18 cellular contexts compared by ENCODE assay signal in genomic region chr11:90465553-90465952, GRCh38.
DNase-seq lines count a peak whose midpoint lies in the region; ATAC-seq lines count a peak whose summit lies in the region.
"Had no signal": no experiment of that assay in that cellular context is flagged by ENCODE, and none has a peak within 500 bp of the region (broad histone marks: within the 10 kb centered on the region; RNA-seq: fewer than 3 reads in every experiment).

No MANE protein-coding gene starts in this region.

- DNase-seq in HK-2 (ENCODE audit: unreplicated experiment): peak; percentile 43
- peak; percentile 34 for DNase-seq in astrocyte of the hippocampus (ENCODE audit: low read depth, low spot score)
- DNase-seq in trophoblast cell: peak; percentile 39 to 76
- DNase-seq: 8988T; C1 segment of cervical spinal cord; Calu3; CD4-positive, alpha-beta memory T cell; COR-L47; DMS53; DMS79 treated with DMSO at 0.1 percent for 48 hours; GOT3; H7; HCEC 1CT had no signal

- ATAC-seq in GM21619 (IDR thresholded peaks at IDR 0.05; ENCODE audit: unreplicated experiment) (no peak), GM21576 (IDR thresholded peaks at IDR 0.05; ENCODE audit: unreplicated experiment) (no peak), GM19328 (IDR thresholded peaks at IDR 0.05; ENCODE audit: unreplicated experiment) (no peak)
- ATAC-seq in stimulated activated memory B cell treated with anti-CD40 and anti-IgM and Interleukin-4, amounts not matched to agents 10 μg/mL and 1 μg/mL and 100 μg/mL, for 72 hours: no peak
- ATAC-seq: A549 had no signal

- H3K4me1 ChIP-seq in trophoblast cell (ENCODE audit: control insufficient read depth in 1 of 2, insufficient read depth in 2 of 2, low read length in 2 of 2): no peaks in the 10 kb centered on the region
- H3K4me1 ChIP-seq: A549 had no signal

- no peaks in the 10 kb centered on the region for H3K36me3 ChIP-seq in trophoblast cell (ENCODE audit: control insufficient read depth in 1 of 2, insufficient read depth in 2 of 2, low read length in 2 of 2)

- H2BK12ac ChIP-seq in trophoblast cell (ENCODE audit: low read length): no peak overlapping the region

- no peak overlapping the region for H3K27ac Mint-ChIP-seq in stimulated activated memory B cell treated with anti-CD40 and anti-IgM and Interleukin-4, amounts not matched to agents 10 μg/mL and 1 μg/mL and 100 μg/mL, for 72 hours
- H3K27ac Mint-ChIP-seq: CD4-positive, alpha-beta memory T cell had no signal

- no peak overlapping the region for H3K18ac ChIP-seq in trophoblast cell (ENCODE audit: low read length)

- no peaks in the 10 kb centered on the region for H3K36me3 Mint-ChIP-seq in stimulated activated memory B cell treated with anti-CD40 and anti-IgM and Interleukin-4, amounts not matched to agents 10 μg/mL and 1 μg/mL and 100 μg/mL, for 72 hours
- H3K36me3 Mint-ChIP-seq: CD4-positive, alpha-beta memory T cell had no signal

- H3K27me3 ChIP-seq in trophoblast cell (ENCODE audit: insufficient read depth, low read length): no peaks in the 10 kb centered on the region

- H3K9ac ChIP-seq in trophoblast cell (ENCODE audit: low read length): no peak overlapping the region

- H2AFZ ChIP-seq in trophoblast cell (ENCODE audit: insufficient read depth, low read length, poor library complexity): no peak overlapping the region

- H2BK120ac ChIP-seq in trophoblast cell (ENCODE audit: insufficient read depth, low read length, poor library complexity): no peak overlapping the region

- H3K4me1 Mint-ChIP-seq in stimulated activated memory B cell treated with anti-CD40 and anti-IgM and Interleukin-4, amounts not matched to agents 10 μg/mL and 1 μg/mL and 100 μg/mL, for 72 hours: no peaks in the 10 kb centered on the region
- H3K4me1 Mint-ChIP-seq: CD4-positive, alpha-beta memory T cell had no signal

- no peaks in the 10 kb centered on the region for H3K9me3 ChIP-seq in trophoblast cell (ENCODE audit: insufficient read depth, low read depth, low read length)
- H3K9me3 ChIP-seq: A549 had no signal

- no peak overlapping the region for H3K4ac ChIP-seq in trophoblast cell (ENCODE audit: low read depth, low read length)

- H3K23ac ChIP-seq in trophoblast cell (ENCODE audit: low read length): no peak overlapping the region

- H3K4me2 ChIP-seq in trophoblast cell (ENCODE audit: low read length): no peak overlapping the region
- H3K4me2 ChIP-seq: A549 had no signal

- H4K12ac ChIP-seq in trophoblast cell (ENCODE audit: low read depth, low read length): no peak overlapping the region

- no peaks in the 10 kb centered on the region for H3K27me3 Mint-ChIP-seq in stimulated activated memory B cell treated with anti-CD40 and anti-IgM and Interleukin-4, amounts not matched to agents 10 μg/mL and 1 μg/mL and 100 μg/mL, for 72 hours

- peaks cover 3% of the 10 kb centered on the region for H3K79me1 ChIP-seq in trophoblast cell (ENCODE audit: low read length)

- no peaks in the 10 kb centered on the region for H3K9me3 Mint-ChIP-seq in stimulated activated memory B cell treated with anti-CD40 and anti-IgM and Interleukin-4, amounts not matched to agents 10 μg/mL and 1 μg/mL and 100 μg/mL, for 72 hours
- H3K9me3 Mint-ChIP-seq: CD4-positive, alpha-beta memory T cell had no signal

- no peaks in the 10 kb centered on the region for H3K79me2 ChIP-seq in trophoblast cell (ENCODE audit: control insufficient read depth, insufficient read depth, low read length, poor library complexity)

- H3K4me3 Mint-ChIP-seq in stimulated activated memory B cell treated with anti-CD40 and anti-IgM and Interleukin-4, amounts not matched to agents 10 μg/mL and 1 μg/mL and 100 μg/mL, for 72 hours: no peak overlapping the region
- H3K4me3 Mint-ChIP-seq: CD4-positive, alpha-beta memory T cell had no signal

- no peak overlapping the region for H2AK5ac ChIP-seq in trophoblast cell (ENCODE audit: low read length)

- no peak overlapping the region for H4K8ac ChIP-seq in trophoblast cell (ENCODE audit: low read depth, low read length)

- H4K91ac ChIP-seq in trophoblast cell (ENCODE audit: low read depth, low read length): no peak overlapping the region

- H3K14ac ChIP-seq in trophoblast cell (ENCODE audit: low read length): no peak overlapping the region

- no CpG with 5 or more reads among the region's 5 CpGs for WGBS in trophoblast cell (ENCODE audit: extremely low coverage, insufficient coverage, insufficient read length)

- no peak overlapping the region for H2BK5ac ChIP-seq in trophoblast cell (ENCODE audit: low read depth, low read length, poor library complexity)

- H3K4me3 ChIP-seq in trophoblast cell (ENCODE audit: low read depth, low read length): no peak overlapping the region
- H3K4me3 ChIP-seq: A549 had no signal

- no peak overlapping the region for H3K27ac ChIP-seq in trophoblast cell (ENCODE audit: low read depth, low read length)
- H3K27ac ChIP-seq: A549 had no signal
